17 cellular contexts compared by ENCODE assay signal in genomic region chr9:99889120-99889519, GRCh38. TPM values are rescaled to one million over a fixed set of nuclear protein-coding genes. Genes with fewer than 3 reads are reported as not detected.
DNase-seq lines count a peak whose midpoint lies in the region; ATAC-seq, FAIRE-seq and TF ChIP-seq lines count a peak whose summit lies in the region.
"Had no signal": no experiment of that assay in that cellular context is flagged by ENCODE, and none has a peak within 500 bp of the region (broad histone marks: within the 10 kb centered on the region; RNA-seq: fewer than 3 reads in every experiment).

No MANE protein-coding gene starts in this region.

- H3K27me3 ChIP-seq in Karpas-422 (ENCODE audit: low read length) (no peaks in the 10 kb centered on the region), GM12878 (replicated peaks in 1 of 2; ENCODE audit: control insufficient read depth in 2 of 2, insufficient read depth in 2 of 2, low read length in 1 of 2) (no peaks in the 10 kb centered on the region), spleen (replicated peaks in 1 of 7) (no peaks in the 10 kb centered on the region)

- no peak overlapping the region for H2AFZ ChIP-seq in Karpas-422 (ENCODE audit: low read length)
- no peak overlapping the region for H2AFZ ChIP-seq in GM12878 (ENCODE audit: control insufficient read depth, low read depth, low read length)
- H2AFZ ChIP-seq: GM23248 had no signal

- DNase-seq in Karpas-422 (peak; percentile 51), GM12878 (ENCODE audit: low read depth, low spot score) (no peak), spleen (no peak), iPS-NIHi11 (ENCODE audit: low spot score) (no peak), NCI-H2171 (lab: John Stamatoyannopoulos, UW) (no peak)
- DNase-seq: Calu3, GF-D8, GM23248, KG1, NCI-H1930, NCI-H2171 treated with DMSO at 0.1 percent for 48 hours, NCI-H774, SHP77 treated with DMSO at 0.1 percent for 48 hours had no signal

- RAD21 ChIA-PET in GM12878 (lab: Charles Lee; ENCODE audit: unreplicated experiment): no interaction called here

- CTCF ChIA-PET in GM12878 (lab: Yijun Ruan, JAX): interaction anchor here (0.5 to 1.5 kb wide), 4 partner anchors 10 to 90 kb away, joined by 3 to 5 read pairs (median 3); no protein-coding TSS in a partner anchor

- WGBS in GM12878 (ENCODE audit: insufficient coverage, insufficient replicate concordance, low lambda C conversion rate, missing lambda C conversion rate): 0% methylated on average over 1 of the region's 1 CpG
- 80 to 93% (median 91%) methylated on average over 1 of the region's 1 CpG for WGBS in spleen, 5 donors

- intact Hi-C loops in GM12878 (cut with micrococcal nuclease; ENCODE audit: unreplicated experiment): no loop called here
- intact Hi-C loops in spleen (cut with DNase I; ENCODE audit: low total_unique reads): no loop called here

- ATAC-seq in GM12878: peak; percentile 66

- POLR2A ChIA-PET in GM12878 (lab: Charles Lee): interaction anchor here (0.6 kb wide), 1 partner anchor 70 kb away, joined by 4 read pairs; no protein-coding TSS in a partner anchor

- no peaks in the 10 kb centered on the region for H3K79me2 ChIP-seq in Karpas-422 (ENCODE audit: low read length)
- no peaks in the 10 kb centered on the region for H3K79me2 ChIP-seq in GM12878 (ENCODE audit: control insufficient read depth, insufficient read depth, low read length)

- TF ChIP-seq CTCF in C4-2B (conservative IDR thresholded peaks at IDR 0.05) (peak; percentile 11; the same call in 1 of the 2 replicates), GM12873 (IDR thresholded peaks at IDR 0.05; ENCODE audit: insufficient read depth, low read depth, low read length, missing control alignments) (peak; percentile 20), GM12878 (IDR thresholded peaks at IDR 0.05 in 2 of 3, conservative IDR thresholded peaks at IDR 0.05 in 1 of 3; ENCODE audit: control insufficient read depth in 2 of 3, extremely low read depth in 1 of 3, insufficient read depth in 1 of 3, low read depth in 3 of 3, low read length in 3 of 3) (peak; percentile 3 to 20 (median 7); a peak in 1 of 6 replicates), spleen (IDR thresholded peaks at IDR 0.05 in 8 of 11, conservative IDR thresholded peaks at IDR 0.05 in 3 of 11) (no peak)

- H3K4me2 ChIP-seq in Karpas-422 (ENCODE audit: low read depth, low read length, poor library complexity, severe bottlenecking) (no peak overlapping the region), GM12878 (ENCODE audit: control insufficient read depth, insufficient read depth) (no peak overlapping the region)
- H3K4me2 ChIP-seq: A549 had no signal

- in situ Hi-C loops in GM12878 (cut with MboI): no loop called here

- H3K27ac ChIP-seq in C4-2B (no peak overlapping the region), Karpas-422 (ENCODE audit: low read length) (no peak overlapping the region), GM12878 (ENCODE audit: control insufficient read depth, insufficient read depth) (no peak overlapping the region), spleen (no peak overlapping the region)
- H3K27ac ChIP-seq: A549, GM23248 had no signal

- no TSS peak for BruUV-seq in GM12878 (replicated peaks; lab: Mats Ljungman, UMichigan)

- H3K4me1 ChIP-seq in Karpas-422 (ENCODE audit: low read length) (no peaks in the 10 kb centered on the region), GM12878 (ENCODE audit: control insufficient read depth, insufficient read depth, low read length) (no peaks in the 10 kb centered on the region), spleen (no peaks in the 10 kb centered on the region)
- H3K4me1 ChIP-seq: A549 had no signal

- H3K36me3 ChIP-seq in Karpas-422 (ENCODE audit: insufficient read depth, low read length) (no peaks in the 10 kb centered on the region), GM12878 (ENCODE audit: control insufficient read depth in 2 of 2, insufficient read depth in 2 of 2, low read length in 1 of 2) (no peaks in the 10 kb centered on the region), spleen (no peaks in the 10 kb centered on the region)

- TF ChIP-seq RAD21 in GM12878 (IDR thresholded peaks at IDR 0.05; ENCODE audit: insufficient read depth, low read depth, low read length): no peak

- TF ChIP-seq POLR2A in GM12878 (IDR thresholded peaks at IDR 0.05; ENCODE audit: low read depth, low read length) (no peak), spleen (IDR thresholded peaks at IDR 0.05) (no peak)

- H3K4me3 ChIP-seq in Karpas-422 (ENCODE audit: low read length) (no peak overlapping the region), GM12878 (no peak overlapping the region), spleen (no peak overlapping the region)
- H3K4me3 ChIP-seq: A549, GM23248 had no signal

- SMC1A ChIA-PET in GM12878 (lab: Charles Lee; ENCODE audit: uncharacterized antibody, unreplicated experiment): interaction anchor here (0.6 to 1.1 kb wide), 2 partner anchors 43 to 186 kb away, joined by 4 to 5 read pairs; no protein-coding TSS in a partner anchor

- no peaks in the 10 kb centered on the region for H4K20me1 ChIP-seq in Karpas-422 (ENCODE audit: insufficient read depth, low read depth, low read length)
- no peaks in the 10 kb centered on the region for H4K20me1 ChIP-seq in GM12878 (ENCODE audit: control insufficient read depth, insufficient read depth)

- no peak for TF ChIP-seq EP300 in GM12878 (IDR thresholded peaks at IDR 0.05; ENCODE audit: borderline replicate concordance in 1 of 2, control insufficient read depth in 1 of 2, low read depth in 2 of 2, low read length in 2 of 2)

- H3K9me2 ChIP-seq in Karpas-422 (replicated peaks; ENCODE audit: insufficient read depth, low read length): no peaks in the 10 kb centered on the region

- no peaks in the 10 kb centered on the region for H3K9me3 ChIP-seq in Karpas-422 (ENCODE audit: low read length)
- no peaks in the 10 kb centered on the region for H3K9me3 ChIP-seq in GM12878 (replicated peaks; ENCODE audit: control insufficient read depth, insufficient read depth, low read length)
- H3K9me3 ChIP-seq in spleen: no peaks in the 10 kb centered on the region
- H3K9me3 ChIP-seq: A549 had no signal

- H3K9ac ChIP-seq in Karpas-422 (ENCODE audit: low read length): no peak overlapping the region
- no peak overlapping the region for H3K9ac ChIP-seq in GM12878 (ENCODE audit: control insufficient read depth, insufficient read depth, low read length)
- H3K9ac ChIP-seq: GM23248 had no signal

- FAIRE-seq in GM12878 (lab: Jason Lieb, UNC): no peak
- FAIRE-seq: A549, GM12892 had no signal

TF ChIP-seq in GM12878, 131 proteins besides CTCF, POLR2A, EP300 and RAD21:
- TF ChIP-seq KDM1A (IDR thresholded peaks at IDR 0.05; ENCODE audit: borderline replicate concordance): no peak
- peak; percentile 33; the same call in 1 of the 2 replicates for TF ChIP-seq PKNOX1 (IDR thresholded peaks at IDR 0.05)
- TF ChIP-seq YY1 (IDR thresholded peaks at IDR 0.05; ENCODE audit: low read depth, low read length): no peak

RNA-seq across cellular contexts. Expression of gene STX17, which starts 17.3 kb away (rescaled TPM):
- 16.4 and 21.4 TPM in 2 replicates for total RNA-seq in Karpas-422 (2014; rRNA removed; shearing (Covaris generic); ENCODE audit: low replicate concordance)
- total RNA-seq in GM12878 (2013; cell fraction: nucleolus; rRNA removed): 53.6 and 58.1 TPM in 2 replicates
- total RNA-seq in GM12878 (2014; rRNA removed) (19.5 and 22.5 TPM in 2 replicates), GM12878 (2014; rRNA removed; fragmentation: Illumina TruSeq; extraction: Trizol) (22.9 and 25.3 TPM in 2 replicates), GM12878 (2021) (23.6 and 29.3 TPM in 2 replicates), spleen (10 to 100 TPM; 36.0 to 52.1 (median 41.2) TPM)
- 6.3 TPM for polyA plus RNA-seq in GM12878 (2011; ENCODE audit: low read depth)
- polyA plus RNA-seq in GM12878 (2011; rRNA removed) (11.5 and 15.0 TPM in 2 replicates), GM12878 (2014; fragmentation: Illumina TruSeq; extraction: Trizol) (20.5 and 22.6 TPM in 2 replicates), GM12878 (2014; fragmentation: Nextera tagmentation; extraction: Ambion mirVana) (10 to 100 TPM; 15.1 to 19.4 TPM), GM12878 (2014; rRNA removed) (14.7 and 15.0 TPM in 2 replicates), GM12878 (2016; fragmentation: Nextera tagmentation; extraction: Ambion mirVana) (10 to 100 TPM; 22.0 to 27.4 TPM), spleen (1 to 10 TPM; 3.1 to 6.5 (median 3.4) TPM)
- 6.3 and 7.6 TPM in 2 replicates for polyA plus RNA-seq in GM12878 (2011; cell fraction: cytosol; rRNA removed)
- polyA plus RNA-seq in GM12878 (2011; cell fraction: nucleus; rRNA removed): 12.4 and 15.6 TPM in 2 replicates
- 10.5 and 10.7 TPM in 2 replicates for polyA plus RNA-seq in GM12878 (2012)
- 14.9 and 15.2 TPM in 2 replicates for polyA minus RNA-seq in GM12878 (2011; rRNA and poly(A)+ RNA removed)
- 4.4 and 6.3 TPM in 2 replicates for polyA minus RNA-seq in GM12878 (2011; cell fraction: cytosol; rRNA and poly(A)+ RNA removed)
- polyA minus RNA-seq in GM12878 (2011; cell fraction: nucleus; rRNA and poly(A)+ RNA removed): 13.7 and 23.2 TPM in 2 replicates

Comparison
In these comparisons a context has a peak if more than half of its experiments do, and no peak if none do; other contexts are left out.
1. CTCF ChIP-seq: peak in C4-2B (single experiment), GM12873 (single experiment) and GM12878 (3 of 3); none in spleen (0 of 11).